8 cellular contexts compared by ENCODE assay signal in the genomic region with DNA sequence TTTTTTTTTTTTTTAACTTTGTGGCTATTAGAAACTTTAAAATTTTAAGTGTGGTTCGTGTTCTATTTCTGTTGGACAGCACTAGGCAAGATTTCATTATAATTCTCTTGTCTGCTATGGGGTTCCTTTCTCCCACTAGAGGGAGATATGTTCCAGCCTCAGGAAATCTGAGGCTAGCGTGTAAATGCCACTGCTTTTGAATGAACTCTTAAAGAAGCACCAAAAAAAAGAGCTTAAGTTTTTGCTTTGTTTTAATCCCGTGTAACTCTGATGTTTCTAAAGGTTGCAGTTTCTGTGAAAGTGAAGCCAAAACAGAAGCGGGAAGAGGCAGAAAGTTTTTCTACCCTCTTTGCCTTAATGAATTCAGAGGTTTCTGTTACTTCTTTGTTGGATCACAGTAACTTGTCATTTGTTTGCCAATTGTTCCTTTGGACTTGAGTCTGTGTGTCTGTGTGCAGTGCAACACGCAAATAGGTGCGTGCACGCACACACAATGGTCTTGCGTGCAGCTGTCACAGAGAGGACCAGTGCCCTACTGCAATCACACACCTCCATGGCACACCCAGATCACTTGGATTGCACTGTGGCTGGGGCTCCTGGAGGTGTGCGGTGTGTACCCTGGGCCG. TPM values are rescaled to one million over a fixed set of nuclear protein-coding genes. Genes with fewer than 3 reads are reported as not detected.
DNase-seq lines count a peak whose midpoint lies in the region; ATAC-seq and TF ChIP-seq lines count a peak whose summit lies in the region.

No MANE protein-coding gene starts in this region.

- intact Hi-C loops in Right ventricle myocardium superior (cut with DNase I) = loop anchor here (5.0 kb wide), 1 partner anchor 36 kb away; no protein-coding TSS in a partner anchor
- intact Hi-C loops in cardiac septum (cut with DNase I) = loop anchor here (1.0 kb wide), 1 partner anchor 39 kb away; no protein-coding TSS in a partner anchor
- intact Hi-C loops in psoas muscle (cut with DNase I) = no loop called here

- H3K4me1 ChIP-seq in psoas muscle = no peaks in the 10 kb centered on the region

- 45 to 50% (median 46%) methylated on average over 10 of the region's 10 CpGs for WGBS in psoas muscle, 3 donors

- 0 out of 2 replicates have a peak overlapping the region, but pooled peaks have one; percentile 11 for H3K4me3 ChIP-seq in SK-N-MC
- H3K4me3 ChIP-seq in fibroblast of the aortic adventitia (ENCODE audit: low read depth, low read length) = no peak overlapping the region
- H3K4me3 ChIP-seq in psoas muscle = no peak overlapping the region

- peak; percentile 85 for TF ChIP-seq CTCF in fibroblast of the aortic adventitia (IDR thresholded peaks at IDR 0.05; ENCODE audit: insufficient read depth, low read length)
- TF ChIP-seq CTCF in psoas muscle (IDR thresholded peaks at IDR 0.05) = peak; percentile 27

- no peak overlapping the region for H3K9ac ChIP-seq in SK-N-MC (ENCODE audit: insufficient read length)

- ATAC-seq in Right ventricle myocardium superior (ENCODE audit: poor library complexity) (peak; percentile 68), HG03280 (IDR thresholded peaks at IDR 0.05; ENCODE audit: unreplicated experiment) (peak; percentile 66), psoas muscle (no peak), HG03354 (IDR thresholded peaks at IDR 0.05; ENCODE audit: poor library complexity, severe bottlenecking, unreplicated experiment) (no peak)

- H3K9me3 ChIP-seq in SK-N-MC (ENCODE audit: low read depth, low read length) = no peaks in the 10 kb centered on the region
- no peaks in the 10 kb centered on the region for H3K9me3 ChIP-seq in psoas muscle

- H3K27me3 ChIP-seq in psoas muscle (ENCODE audit: insufficient read depth in 3 of 3, low read length in 2 of 3) = no peaks in the 10 kb centered on the region

- H3K36me3 ChIP-seq in SK-N-MC (ENCODE audit: insufficient read depth, low read length) (no peaks in the 10 kb centered on the region), psoas muscle (ENCODE audit: insufficient read depth in 1 of 2, low read depth in 1 of 2) (no peaks in the 10 kb centered on the region)

- H3K27ac ChIP-seq in SK-N-MC (no peak overlapping the region), psoas muscle (no peak overlapping the region)

- DNase-seq in Right ventricle myocardium superior = no peak
- DNase-seq in cardiac septum (ENCODE audit: low spot score) = no peak
- DNase-seq in SK-N-MC (ENCODE audit: low read depth, low spot score) = no peak
- DNase-seq in fibroblast of the aortic adventitia (ENCODE audit: low read depth) = peak; percentile 77
- DNase-seq in psoas muscle = no peak
- DNase-seq in effector CD8-positive, alpha-beta T cell (lab: John Stamatoyannopoulos, UW) = no peak

RNA-seq across cellular contexts. Expression of a gene that starts 32.3 kb away (rescaled TPM):
- total RNA-seq in Right ventricle myocardium superior = 1.5 TPM
- 2.4 TPM for total RNA-seq in cardiac septum
- 4.7 and 8.5 TPM in 2 replicates for total RNA-seq in fibroblast of the aortic adventitia (ENCODE audit: low replicate concordance)
- total RNA-seq in psoas muscle = under 1 TPM; 0.12 to 0.64 (median 0.17) TPM
- polyA plus RNA-seq in psoas muscle = under 1 TPM; 0.11 to 0.17 (median 0.16) TPM

Comparison
In these comparisons a context has a peak if more than half of its experiments do, and no peak if none do; other contexts are left out.
1. ATAC-seq: peak in Right ventricle myocardium superior (single experiment) and HG03280 (single experiment); none in psoas muscle (0 of 4) and HG03354 (single experiment).
2. intact Hi-C loops: an anchor here in Right ventricle myocardium superior (5.0 kb wide) and cardiac septum (1.0 kb wide); none called in psoas muscle.